In the genomic region with DNA sequence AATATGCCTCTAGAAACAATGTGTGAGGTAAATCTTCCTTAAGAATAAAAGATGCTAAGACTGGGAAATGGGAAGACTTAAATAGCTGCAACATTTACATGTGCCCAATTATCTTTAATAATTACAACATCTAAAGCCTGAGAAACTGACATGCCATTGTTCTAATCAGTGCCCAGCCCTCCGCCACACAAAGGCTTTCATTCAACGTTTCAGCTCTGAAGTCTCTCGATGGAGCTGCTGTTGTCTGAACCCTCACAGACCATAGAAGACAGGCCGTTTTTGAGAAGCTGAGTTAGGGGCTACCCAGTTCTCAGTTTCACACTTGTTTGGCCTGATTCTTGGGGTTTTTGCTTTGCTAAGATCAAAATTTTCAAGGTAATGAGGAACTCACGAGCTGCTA, we compare ENCODE assay signal across 18 cellular contexts.
"Had no signal": no experiment of that assay in that cellular context is flagged by ENCODE, and none has a peak within 500 bp of the region (broad histone marks: within the 10 kb centered on the region; RNA-seq: fewer than 3 reads in every experiment).

No MANE protein-coding gene starts in this region.

- H3K36me3 Mint-ChIP-seq: natural killer cell had no signal

- H3K36me3 ChIP-seq: esophagus muscularis mucosa, heart left ventricle, right atrium auricular region, tibial nerve, upper lobe of right lung had no signal

- H3K27ac Mint-ChIP-seq: effector memory CD8-positive, alpha-beta T cell; natural killer cell had no signal

- H3K9me3 ChIP-seq: psoas muscle, testis, upper lobe of right lung had no signal

- H3K4me3 Mint-ChIP-seq: effector memory CD8-positive, alpha-beta T cell; natural killer cell had no signal

- H3K27me3 Mint-ChIP-seq: effector memory CD8-positive, alpha-beta T cell had no signal

- DNase-seq: effector memory CD8-positive, alpha-beta T cell; heart left ventricle; kidney glomerular epithelial cell; mammary epithelial cell; natural killer cell; psoas muscle; small intestine; stimulated activated CD4-positive, alpha-beta T cell treated with anti-CD3 and anti-CD28 coated beads, Interleukin-12 subunit alpha, Interleukin-12 subunit beta, amount 100 ng/mL, for 4 hours; stimulated activated CD4-positive, alpha-beta T cell treated with anti-CD3 and anti-CD28 coated beads, Interleukin-2, amount 100 ng/mL, for 48 hours; stimulated activated naive CD4-positive, alpha-beta T cell treated with Interleukin-2 at 50 U/mL for 16 hours; testis; upper lobe of right lung had no signal

- H3K4me1 Mint-ChIP-seq: natural killer cell had no signal

- H3K4me1 ChIP-seq: esophagus muscularis mucosa, heart left ventricle, parathyroid adenoma, psoas muscle, right atrium auricular region, testis, tibial nerve, upper lobe of right lung had no signal

- H3K27ac ChIP-seq: epithelial cell of prostate, esophagus muscularis mucosa, heart left ventricle, parathyroid adenoma, psoas muscle, right atrium auricular region, testis, tibial nerve, upper lobe of right lung had no signal

- H3K4me3 ChIP-seq: esophagus muscularis mucosa, heart left ventricle, psoas muscle, right atrium auricular region, testis, tibial nerve, upper lobe of right lung had no signal

- H3K27me3 ChIP-seq: esophagus muscularis mucosa, heart left ventricle, right atrium auricular region, testis, tibial nerve, upper lobe of right lung had no signal

- ATAC-seq: effector memory CD8-positive, alpha-beta T cell; heart left ventricle; left lobe of liver; natural killer cell; psoas muscle; upper lobe of right lung had no signal
